In genomic region chr3:61571516-61572336, GRCh38 we compare ENCODE assay signal across 16 cellular contexts. TPM values are rescaled to one million over a fixed set of nuclear protein-coding genes. Genes with fewer than 3 reads are reported as not detected.
A peak's percentile ranks its signal among the peaks of the same experiment; 100 is the strongest.
DNase-seq lines count a peak whose midpoint lies in the region; ATAC-seq, FAIRE-seq and TF ChIP-seq lines count a peak whose summit lies in the region.
"Had no signal": no experiment of that assay in that cellular context is flagged by ENCODE, and none has a peak within 500 bp of the region (broad histone marks: within the 10 kb centered on the region; RNA-seq: fewer than 3 reads in every experiment).

No MANE protein-coding gene starts in this region.

- H3K9ac ChIP-seq in SK-N-SH (no peak overlapping the region), smooth muscle cell (ENCODE audit: low read depth) (no peak overlapping the region)

- H3K4me1 ChIP-seq in SK-N-SH (ENCODE audit: control insufficient read depth in 1 of 2, insufficient read depth in 2 of 2, low read depth in 1 of 2, low read length in 1 of 2) (peaks cover 0 to 11% of the 10 kb centered on the region in 2 experiments; a peak in 1 of 4 replicates), smooth muscle cell (ENCODE audit: low read depth) (peaks cover 3% of the 10 kb centered on the region)

- H4K20me1 ChIP-seq in SK-N-SH (ENCODE audit: insufficient read depth), result no peaks in the 10 kb centered on the region
- peaks cover 100% of the 10 kb centered on the region for H4K20me1 ChIP-seq in smooth muscle cell (ENCODE audit: low read depth)

- ATAC-seq in SK-N-SH treated with all-trans-retinoic acid at 6 μM for 48 hours (no peak), GM21723 (IDR thresholded peaks at IDR 0.05; ENCODE audit: unreplicated experiment) (no peak), GM18873 (IDR thresholded peaks at IDR 0.05; ENCODE audit: low FRiP score, unreplicated experiment) (no peak)

- no peaks in the 10 kb centered on the region for H3K36me3 ChIP-seq in SK-N-SH (replicated peaks in 1 of 2; ENCODE audit: control insufficient read depth in 1 of 2, insufficient read depth in 2 of 2, low read length in 1 of 2)
- H3K36me3 ChIP-seq in smooth muscle cell (ENCODE audit: low read depth), result no peaks in the 10 kb centered on the region
- H3K36me3 ChIP-seq: adrenal gland, tibial nerve had no signal

- POLR2A ChIA-PET in SK-N-SH (lab: Yijun Ruan, JAX), result interaction anchor here (0.7 kb wide), 1 partner anchor 33 kb away, joined by 3 read pairs; no protein-coding TSS in a partner anchor

- no peak for TF ChIP-seq RAD21 in SK-N-SH (IDR thresholded peaks at IDR 0.05; ENCODE audit: low read length)

- H3K27ac ChIP-seq in SK-N-SH (ENCODE audit: low read depth in 2 of 2, low read length in 1 of 2) (peak overlapping the region in 1 of 2 experiments; percentile 67; a peak in 2 of 4 replicates), smooth muscle cell (ENCODE audit: low read depth) (no peak overlapping the region)
- H3K27ac ChIP-seq: adrenal gland had no signal

- 72% methylated on average over 5 of the region's 5 CpGs for WGBS in SK-N-SH (ENCODE audit: low lambda C conversion rate)
- WGBS in smooth muscle cell (ENCODE audit: low lambda C conversion rate), result 56% methylated on average over 5 of the region's 5 CpGs

- peak; percentile 30 for FAIRE-seq in RCC 7860 (lab: Jason Lieb, UNC)
- FAIRE-seq: A204.1, small intestine had no signal

- no peak for DNase-seq in SK-N-SH
- DNase-seq in RCC 7860 (ENCODE audit: low spot score), result no peak
- DNase-seq in fibroblast of pulmonary artery (ENCODE audit: low read depth), result peak; percentile 90
- DNase-seq in smooth muscle cell (lab: John Stamatoyannopoulos, UW; ENCODE audit: unreplicated experiment), result no peak
- no peak for DNase-seq in NCI-H524 treated with DMSO at 0.1 percent for 48 hours (lab: John Stamatoyannopoulos, UW)
- DNase-seq: activated CD8-positive, alpha-beta memory T cell treated with anti-CD3 and anti-CD28 coated beads, Interleukin-2, amount 50 U/mL, for 4 hours; naive B cell; NCI-H1092; SHP77; small intestine had no signal

- TF ChIP-seq CTCF in SK-N-SH (IDR thresholded peaks at IDR 0.05), result no peak
- no peak for TF ChIP-seq CTCF in fibroblast of pulmonary artery (IDR thresholded peaks at IDR 0.05; ENCODE audit: low read length, missing control alignments)
- no peak for TF ChIP-seq CTCF in smooth muscle cell (IDR thresholded peaks at IDR 0.05; ENCODE audit: borderline replicate concordance, insufficient read depth, poor library complexity, severe bottlenecking)

- TF ChIP-seq EP300 in SK-N-SH (IDR thresholded peaks at IDR 0.05; ENCODE audit: borderline replicate concordance in 1 of 2, low read depth in 1 of 2, low read length in 1 of 2), result no peak

- 0 out of 2 replicates have a peak overlapping the region, but pooled peaks have one; percentile 0 for H3K4me2 ChIP-seq in SK-N-SH
- H3K4me2 ChIP-seq in smooth muscle cell, result peak overlapping the region; percentile 36

- H3K9me3 ChIP-seq in SK-N-SH (no peaks in the 10 kb centered on the region), smooth muscle cell (replicated peaks; ENCODE audit: low read depth) (no peaks in the 10 kb centered on the region)
- H3K9me3 ChIP-seq: adrenal gland had no signal

- no peaks in the 10 kb centered on the region for H3K9me2 ChIP-seq in SK-N-SH

- H3K79me2 ChIP-seq in SK-N-SH (ENCODE audit: insufficient read depth), result peaks cover 96% of the 10 kb centered on the region
- peaks cover 84% of the 10 kb centered on the region for H3K79me2 ChIP-seq in smooth muscle cell (ENCODE audit: low read depth)

- H3K4me3 ChIP-seq in SK-N-SH (ENCODE audit: low read depth in 2 of 2, low read length in 1 of 2), result no peak overlapping the region
- H3K4me3 ChIP-seq in fibroblast of pulmonary artery (replicated peaks; ENCODE audit: low read depth, low read length), result no peak overlapping the region
- H3K4me3 ChIP-seq in smooth muscle cell, result no peak overlapping the region
- H3K4me3 ChIP-seq: adrenal gland, tibial nerve had no signal

- H2AFZ ChIP-seq in SK-N-SH (ENCODE audit: low read depth) (no peak overlapping the region), smooth muscle cell (ENCODE audit: low read depth) (no peak overlapping the region)

- H3F3A ChIP-seq in SK-N-SH (replicated peaks; ENCODE audit: insufficient read depth), result peaks cover 4% of the 10 kb centered on the region
- H3F3A ChIP-seq in smooth muscle cell (ENCODE audit: low read depth), result no peaks in the 10 kb centered on the region

- no peaks in the 10 kb centered on the region for H3K27me3 ChIP-seq in SK-N-SH (ENCODE audit: insufficient read depth)
- H3K27me3 ChIP-seq in smooth muscle cell (ENCODE audit: low read depth), result no peaks in the 10 kb centered on the region
- H3K27me3 ChIP-seq: adrenal gland, tibial nerve had no signal

- CTCF ChIA-PET in SK-N-SH (lab: Yijun Ruan, JAX), result no interaction called here

TF ChIP-seq in SK-N-SH, 30 proteins besides CTCF, POLR2A, EP300 and RAD21 (continues in another document):
- TF ChIP-seq YY1 (IDR thresholded peaks at IDR 0.05; ENCODE audit: low read depth) (no peak), NRF1 (IDR thresholded peaks at IDR 0.05; ENCODE audit: low read depth, low read length) (no peak), NFIC (IDR thresholded peaks at IDR 0.05; ENCODE audit: borderline replicate concordance) (peak; percentile 84), USF1 (IDR thresholded peaks at IDR 0.05; ENCODE audit: borderline replicate concordance, low read depth) (no peak), ELF1 (IDR thresholded peaks at IDR 0.05) (no peak), CHD2 (IDR thresholded peaks at IDR 0.05; ENCODE audit: low read length, partially characterized antibody) (no peak), MXI1 (IDR thresholded peaks at IDR 0.05; ENCODE audit: low read depth, low read length) (no peak), FOSL2 (IDR thresholded peaks at IDR 0.05; ENCODE audit: borderline replicate concordance, low read depth) (peak; percentile 45; the same call in 1 of the 2 replicates), JUND (IDR thresholded peaks at IDR 0.05) (peak; percentile 40; the same call in 1 of the 2 replicates), MEF2A (IDR thresholded peaks at IDR 0.05; ENCODE audit: borderline replicate concordance, low read depth) (no peak), POLR2AphosphoS5 (IDR thresholded peaks at IDR 0.05; ENCODE audit: low read depth, low read length) (no peak), TCF12 (IDR thresholded peaks at IDR 0.05) (peak; percentile 44; the same call in 1 of the 2 replicates), PBX3 (IDR thresholded peaks at IDR 0.05) (peak; percentile 45; the same call in 1 of the 2 replicates)

TF ChIP-seq in SK-N-SH treated with all-trans-retinoic acid at 6 μM for 48 hours, 23 proteins besides CTCF, POLR2A, EP300 and RAD21 (continues in another document):
- TF ChIP-seq ISL1 (CRISPR knock-in tag; IDR thresholded peaks at IDR 0.05) (no peak), CSRNP3 (CRISPR knock-in tag; IDR thresholded peaks at IDR 0.05) (no peak), TOX (CRISPR knock-in tag; IDR thresholded peaks at IDR 0.05; ENCODE audit: borderline replicate concordance) (no peak), ZNF8 (CRISPR knock-in tag; IDR thresholded peaks at IDR 0.05) (no peak), ZC3H10 (CRISPR knock-in tag; IDR thresholded peaks at IDR 0.05) (no peak), ZFP30 (CRISPR knock-in tag; IDR thresholded peaks at IDR 0.05) (no peak), ARNTL (CRISPR knock-in tag; IDR thresholded peaks at IDR 0.05; ENCODE audit: borderline replicate concordance, low read depth) (no peak), PATZ1 (CRISPR knock-in tag; IDR thresholded peaks at IDR 0.05; ENCODE audit: borderline replicate concordance) (no peak), RARB (CRISPR knock-in tag; IDR thresholded peaks at IDR 0.05) (no peak), TCF4 (CRISPR knock-in tag; IDR thresholded peaks at IDR 0.05; ENCODE audit: borderline replicate concordance) (no peak)

RNA-seq across cellular contexts. Expression of gene PTPRG, which starts 10.4 kb away (rescaled TPM):
- polyA plus RNA-seq in SK-N-SH (2012; rRNA removed), result 14.1 and 14.3 TPM in 2 replicates
- 16.9 and 20.3 TPM in 2 replicates for polyA plus RNA-seq in SK-N-SH (2012; cell fraction: cytosol; rRNA removed)
- polyA plus RNA-seq in SK-N-SH (2012; cell fraction: nucleus; rRNA removed), result 10.4 and 17.9 TPM in 2 replicates
- total RNA-seq in smooth muscle cell, result 87.3 and 108 TPM in 2 replicates
- 20.0 and 21.2 TPM in 2 replicates for polyA plus RNA-seq in smooth muscle cell
